Comparison of ENCODE assay signal across 9 cellular contexts in genomic region chr16:76946879-76947278, GRCh38.
DNase-seq lines count a peak whose midpoint lies in the region; ATAC-seq, FAIRE-seq and TF ChIP-seq lines count a peak whose summit lies in the region.
"Had no signal": no experiment of that assay in that cellular context is flagged by ENCODE, and none has a peak within 500 bp of the region (broad histone marks: within the 10 kb centered on the region; RNA-seq: fewer than 3 reads in every experiment).

No MANE protein-coding gene starts in this region.

- H3K36me3 ChIP-seq in BE2C (no peaks in the 10 kb centered on the region), left lung (no peaks in the 10 kb centered on the region)

- H3K4me1 ChIP-seq in BE2C: peaks cover 40% of the 10 kb centered on the region
- no peaks in the 10 kb centered on the region for H3K4me1 ChIP-seq in left lung

- H3K9me3 ChIP-seq in BE2C (no peaks in the 10 kb centered on the region), left lung (no peaks in the 10 kb centered on the region)

- no peak overlapping the region for H3K27ac Mint-ChIP-seq in activated T-helper 17 cell treated with anti-CD3 and anti-CD28 coated beads, Interleukin-2, amount 50 U/mL, for 72 hours
- no peak overlapping the region for H3K27ac Mint-ChIP-seq in immature natural killer cell
- H3K27ac Mint-ChIP-seq: naive thymus-derived CD4-positive, alpha-beta T cell had no signal

- no peak for FAIRE-seq in HTR-8/SVneo (lab: Jason Lieb, UNC)

- no peak overlapping the region for H3K4me3 Mint-ChIP-seq in activated T-helper 17 cell treated with anti-CD3 and anti-CD28 coated beads, Interleukin-2, amount 50 U/mL, for 72 hours
- no peak overlapping the region for H3K4me3 Mint-ChIP-seq in immature natural killer cell
- H3K4me3 Mint-ChIP-seq: naive thymus-derived CD4-positive, alpha-beta T cell had no signal

- H3K27me3 ChIP-seq in BE2C: no peaks in the 10 kb centered on the region
- no peaks in the 10 kb centered on the region for H3K27me3 ChIP-seq in left lung

- intact Hi-C loops in left lung (cut with DNase I): no loop called here

- H3K36me3 Mint-ChIP-seq in activated T-helper 17 cell treated with anti-CD3 and anti-CD28 coated beads, Interleukin-2, amount 50 U/mL, for 72 hours (ENCODE audit: low read depth): no peaks in the 10 kb centered on the region
- no peaks in the 10 kb centered on the region for H3K36me3 Mint-ChIP-seq in immature natural killer cell
- H3K36me3 Mint-ChIP-seq: naive thymus-derived CD4-positive, alpha-beta T cell had no signal

- H3K27me3 Mint-ChIP-seq in activated T-helper 17 cell treated with anti-CD3 and anti-CD28 coated beads, Interleukin-2, amount 50 U/mL, for 72 hours: no peaks in the 10 kb centered on the region
- no peaks in the 10 kb centered on the region for H3K27me3 Mint-ChIP-seq in immature natural killer cell (ENCODE audit: low read depth in 3 of 3)

- peak; percentile 43 for ATAC-seq in activated T-helper 17 cell treated with anti-CD3 and anti-CD28 coated beads, Interleukin-2, amount 50 U/mL, for 72 hours (replicated peaks)
- no peak for ATAC-seq in left lung
- ATAC-seq: naive thymus-derived CD4-positive, alpha-beta T cell had no signal

- no peaks in the 10 kb centered on the region for H3K4me1 Mint-ChIP-seq in activated T-helper 17 cell treated with anti-CD3 and anti-CD28 coated beads, Interleukin-2, amount 50 U/mL, for 72 hours
- no peaks in the 10 kb centered on the region for H3K4me1 Mint-ChIP-seq in immature natural killer cell
- H3K4me1 Mint-ChIP-seq: naive thymus-derived CD4-positive, alpha-beta T cell had no signal

- peaks cover 16% of the 10 kb centered on the region for H3K9me3 Mint-ChIP-seq in activated T-helper 17 cell treated with anti-CD3 and anti-CD28 coated beads, Interleukin-2, amount 50 U/mL, for 72 hours
- H3K9me3 Mint-ChIP-seq in immature natural killer cell: peaks cover 8 to 54% (median 18%) of the 10 kb centered on the region in 6 donors

- no peak overlapping the region for H3K27ac ChIP-seq in left lung

- DNase-seq in BE2C (peak; percentile 76), HS-5 (ENCODE audit: low read depth) (peak; percentile 84), iris pigment epithelial cell (ENCODE audit: low read depth) (peak; percentile 94), immature natural killer cell (no peak), HTR-8/SVneo (ENCODE audit: insufficient read length, low spot score) (no peak), NCI-H1930 (lab: John Stamatoyannopoulos, UW) (no peak), left lung (no peak)
- DNase-seq: naive thymus-derived CD4-positive, alpha-beta T cell had no signal

- H3K4me3 ChIP-seq in BE2C (ENCODE audit: low read depth, low read length) (peak overlapping the region; percentile 9; the same call in 1 of the 2 replicates), left lung (no peak overlapping the region)

- TF ChIP-seq CTCF in BE2C (IDR thresholded peaks at IDR 0.05; ENCODE audit: low read depth, low read length) (no peak), left lung (IDR thresholded peaks at IDR 0.05) (no peak)

Comparison
In these comparisons a context has a peak if more than half of its experiments do, and no peak if none do; other contexts are left out.
1. DNase-seq: peak in BE2C (single experiment), HS-5 (single experiment) and iris pigment epithelial cell (single experiment); none in immature natural killer cell (0 of 3), HTR-8/SVneo (single experiment), NCI-H1930 (0 of 2) and left lung (0 of 2).